ENCODE assay signal across 8 cellular contexts in the genomic region with DNA sequence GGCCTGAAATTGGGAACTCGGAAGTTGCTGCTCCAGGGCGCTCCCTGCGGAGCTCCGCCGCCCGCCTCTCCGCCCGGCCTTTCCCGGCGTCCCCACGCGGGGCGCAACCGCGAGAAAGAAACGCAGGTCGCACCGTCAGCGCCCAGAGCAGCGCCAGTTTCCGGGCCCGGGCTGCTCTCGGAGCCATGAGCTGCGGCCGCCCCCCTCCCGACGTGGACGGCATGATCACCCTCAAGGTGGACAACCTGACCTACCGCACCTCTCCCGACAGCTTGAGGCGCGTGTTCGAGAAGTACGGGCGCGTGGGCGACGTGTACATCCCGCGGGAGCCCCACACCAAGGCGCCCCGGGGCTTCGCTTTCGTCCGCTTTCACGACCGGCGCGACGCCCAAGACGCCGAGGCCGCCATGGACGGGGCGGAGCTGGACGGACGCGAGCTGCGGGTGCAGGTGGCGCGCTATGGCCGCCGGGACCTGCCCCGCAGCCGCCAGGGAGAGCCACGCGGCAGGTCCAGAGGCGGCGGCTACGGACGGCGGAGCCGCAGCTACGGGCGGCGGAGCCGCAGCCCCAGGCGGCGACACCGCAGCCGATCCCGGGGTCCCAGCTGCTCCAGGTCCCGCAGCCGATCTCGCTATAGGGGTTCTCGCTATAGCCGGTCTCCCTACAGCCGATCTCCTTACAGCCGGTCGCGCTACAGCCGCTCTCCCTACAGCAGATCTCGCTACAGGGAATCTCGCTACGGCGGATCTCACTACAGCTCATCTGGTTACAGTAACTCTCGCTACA. TPM values are rescaled to one million over a fixed set of nuclear protein-coding genes. Genes with fewer than 3 reads are reported as not detected.
DNase-seq lines count a peak whose midpoint lies in the region; ATAC-seq and TF ChIP-seq lines count a peak whose summit lies in the region.

No MANE protein-coding gene starts in this region.

- peaks cover 10% of the 10 kb centered on the region for H3K4me1 ChIP-seq in GM23338 (ENCODE audit: insufficient read depth)
- no peaks in the 10 kb centered on the region for H3K4me1 ChIP-seq in parathyroid adenoma

- H3K36me3 ChIP-seq in GM23338 (ENCODE audit: insufficient read depth) (no peaks in the 10 kb centered on the region), SK-N-MC (ENCODE audit: insufficient read depth, low read length) (no peaks in the 10 kb centered on the region), parathyroid adenoma (ENCODE audit: control insufficient read depth, insufficient read depth, low read length) (no peaks in the 10 kb centered on the region)

- DNase-seq in GM04503 (ENCODE audit: low read depth) = peak; percentile 25
- peak; percentile 86 for DNase-seq in GM23338 (ENCODE audit: low spot score)
- peak; percentile 71 for DNase-seq in LHCN-M2 (ENCODE audit: low read depth)
- no peak for DNase-seq in SK-N-MC (ENCODE audit: low read depth, low spot score)
- peak; percentile 92 for DNase-seq in Right ventricle myocardium superior
- peak; percentile 87 for DNase-seq in type B pancreatic cell (ENCODE audit: extremely low spot score, unreplicated experiment)

- ATAC-seq in GM23338 = peak; percentile 83
- peak; percentile 92 for ATAC-seq in Right ventricle myocardium superior (ENCODE audit: poor library complexity)

- peaks cover 8% of the 10 kb centered on the region; the same call in 1 of the 2 replicates for H3K79me2 ChIP-seq in GM23338 (replicated peaks; ENCODE audit: insufficient read depth)
- no peaks in the 10 kb centered on the region for H3K79me2 ChIP-seq in parathyroid adenoma

- H2AFZ ChIP-seq in GM23338 (peak overlapping the region; percentile 76; the same call in 1 of the 2 replicates), parathyroid adenoma (peak overlapping the region; percentile 93)

- H3K9me2 ChIP-seq in GM23338 (ENCODE audit: insufficient read depth) = no peaks in the 10 kb centered on the region

- H3K27ac ChIP-seq in GM23338 (ENCODE audit: low read depth) (no peak overlapping the region), SK-N-MC (peak overlapping the region; percentile 60; the same call in 1 of the 2 replicates), parathyroid adenoma (peak overlapping the region; percentile 97)

- no peaks in the 10 kb centered on the region for H4K20me1 ChIP-seq in GM23338 (replicated peaks; ENCODE audit: insufficient read depth)

- H3K4me3 Mint-ChIP-seq in GM23338 (peak overlapping the region; percentile 94), type B pancreatic cell (peak overlapping the region; percentile 99)
- H3K4me3 Mint-ChIP-seq in activated naive CD8-positive, alpha-beta T cell = peak overlapping the region; percentile 98

- H3K9me3 ChIP-seq in SK-N-MC (ENCODE audit: low read depth, low read length) = no peaks in the 10 kb centered on the region
- H3K9me3 ChIP-seq in parathyroid adenoma (ENCODE audit: control insufficient read depth, low read length) = no peaks in the 10 kb centered on the region

- peak overlapping the region; percentile 93 for H3K27ac Mint-ChIP-seq in GM23338
- peak overlapping the region; percentile 98 for H3K27ac Mint-ChIP-seq in activated naive CD8-positive, alpha-beta T cell
- peak overlapping the region; percentile 99 for H3K27ac Mint-ChIP-seq in type B pancreatic cell

- H3K27me3 Mint-ChIP-seq in GM23338 (ENCODE audit: insufficient read depth, low read depth, poor library complexity) = peaks cover 13% of the 10 kb centered on the region
- H3K27me3 Mint-ChIP-seq in activated naive CD8-positive, alpha-beta T cell = no peaks in the 10 kb centered on the region
- H3K27me3 Mint-ChIP-seq in type B pancreatic cell = no peaks in the 10 kb centered on the region

- intact Hi-C loops in Right ventricle myocardium superior (cut with DNase I) = loop anchor here (10.0 kb wide), 1 partner anchor 698 kb away; no protein-coding TSS in a partner anchor

- peak in 1 of 2 experiments; percentile 14; a peak in 1 of 4 replicates for TF ChIP-seq CTCF in GM23338 (conservative IDR thresholded peaks at IDR 0.05; ENCODE audit: low read depth in 2 of 2)
- peak; percentile 42 for TF ChIP-seq CTCF in parathyroid adenoma (IDR thresholded peaks at IDR 0.05)
- peak; percentile 72 for TF ChIP-seq CTCF in type B pancreatic cell (conservative IDR thresholded peaks at IDR 0.05)

- peak overlapping the region; percentile 87 for H3K4me2 ChIP-seq in GM23338
- H3K4me2 ChIP-seq in parathyroid adenoma (ENCODE audit: low read length) = peak overlapping the region; percentile 83

- H3K4me1 Mint-ChIP-seq in GM23338 = peaks cover 11% of the 10 kb centered on the region
- peaks cover 27% of the 10 kb centered on the region for H3K4me1 Mint-ChIP-seq in activated naive CD8-positive, alpha-beta T cell (ENCODE audit: low read depth)
- peaks cover 15% of the 10 kb centered on the region for H3K4me1 Mint-ChIP-seq in type B pancreatic cell (ENCODE audit: unreplicated experiment)

- peaks cover 6% of the 10 kb centered on the region for H3F3A ChIP-seq in GM23338 (replicated peaks; ENCODE audit: low read depth)

- H3K4me3 ChIP-seq in GM23338 (peak overlapping the region; percentile 86), SK-N-MC (peak overlapping the region; percentile 89), parathyroid adenoma (ENCODE audit: low read depth, low read length) (peak overlapping the region; percentile 90)

- peaks cover 9% of the 10 kb centered on the region; the same call in 1 of the 3 replicates for H3K36me3 Mint-ChIP-seq in GM23338 (ENCODE audit: low read depth)
- H3K36me3 Mint-ChIP-seq in activated naive CD8-positive, alpha-beta T cell = peaks cover 2% of the 10 kb centered on the region
- peaks cover 14% of the 10 kb centered on the region for H3K36me3 Mint-ChIP-seq in type B pancreatic cell

- H3K9me3 Mint-ChIP-seq in GM23338 (no peaks in the 10 kb centered on the region; the same call in 2 of the 3 replicates), type B pancreatic cell (no peaks in the 10 kb centered on the region)
- no peaks in the 10 kb centered on the region for H3K9me3 Mint-ChIP-seq in activated naive CD8-positive, alpha-beta T cell (ENCODE audit: low read depth)

- H3K27me3 ChIP-seq in GM23338 (ENCODE audit: insufficient read depth) (no peaks in the 10 kb centered on the region), parathyroid adenoma (ENCODE audit: control insufficient read depth, insufficient read depth, low read length) (no peaks in the 10 kb centered on the region)

- peak overlapping the region; percentile 75 for H3K9ac ChIP-seq in SK-N-MC (ENCODE audit: insufficient read length)
- peak overlapping the region; percentile 76 for H3K9ac ChIP-seq in parathyroid adenoma

TF ChIP-seq in GM23338, 12 proteins besides CTCF, POLR2A, EP300 and RAD21 (continues in another document):
- TF ChIP-seq ZNF114 (CRISPR knock-in tag; IDR thresholded peaks at IDR 0.05) (no peak), CREB1 (CRISPR knock-in tag; IDR thresholded peaks at IDR 0.05; ENCODE audit: low read depth) (peak; percentile 41; the same call in 1 of the 2 replicates), STAT1 (IDR thresholded peaks at IDR 0.05; ENCODE audit: unreplicated experiment) (no peak)

RNA-seq across cellular contexts. Expression of gene SRSF8, which starts 0.5 kb away (rescaled TPM):
- 11.0 and 12.6 TPM in 2 replicates for total RNA-seq in GM23338 (2014; rRNA removed; shearing (Covaris generic))
- polyA plus RNA-seq in GM23338 (2016; fragmentation: Nextera tagmentation; extraction: Ambion mirVana) = 18.2 and 19.9 TPM in 2 replicates
- total RNA-seq in LHCN-M2 (2014; rRNA removed) = 16.2 and 17.0 TPM in 2 replicates
- 11.3 TPM for polyA plus RNA-seq in LHCN-M2 (2012)
- 18.2 TPM for total RNA-seq in Right ventricle myocardium superior
- total RNA-seq in type B pancreatic cell (ENCODE audit: low replicate concordance) = 43.7 and 68.9 TPM in 2 replicates

RNA-seq across cellular contexts. Expression of gene KDM4F, which starts 18.0 kb away (rescaled TPM):
- not detected in 2 replicates for total RNA-seq in GM23338 (2014; rRNA removed; shearing (Covaris generic))
- polyA plus RNA-seq in GM23338 (2016; fragmentation: Nextera tagmentation; extraction: Ambion mirVana) = not detected in 2 replicates
- not detected in 2 replicates for total RNA-seq in LHCN-M2 (2014; rRNA removed)
- polyA plus RNA-seq in LHCN-M2 (2012) = not detected
- not detected for total RNA-seq in Right ventricle myocardium superior
- not detected in 2 replicates for total RNA-seq in type B pancreatic cell (ENCODE audit: low replicate concordance)

RNA-seq across cellular contexts. Expression of gene ENDOD1, which starts 22.4 kb away (rescaled TPM):
- total RNA-seq in GM23338 (2014; rRNA removed; shearing (Covaris generic)) = 4.0 and 4.4 TPM in 2 replicates
- 0.76 and 1.1 TPM in 2 replicates for polyA plus RNA-seq in GM23338 (2016; fragmentation: Nextera tagmentation; extraction: Ambion mirVana)
- total RNA-seq in LHCN-M2 (2014; rRNA removed) (26.8 and 30.0 TPM in 2 replicates), Right ventricle myocardium superior (10.4 TPM), type B pancreatic cell (ENCODE audit: low replicate concordance) (12.0 and 23.6 TPM in 2 replicates)
- 12.0 TPM for polyA plus RNA-seq in LHCN-M2 (2012)

RNA-seq across cellular contexts. Expression of gene KDM4E, which starts 42.2 kb away (rescaled TPM):
- total RNA-seq in GM23338 (2014; rRNA removed; shearing (Covaris generic)) = not detected in 2 replicates
- not detected in 2 replicates for polyA plus RNA-seq in GM23338 (2016; fragmentation: Nextera tagmentation; extraction: Ambion mirVana)
- total RNA-seq in LHCN-M2 (2014; rRNA removed) (not detected in 2 replicates), Right ventricle myocardium superior (not detected), type B pancreatic cell (ENCODE audit: low replicate concordance) (not detected in 2 replicates)
- polyA plus RNA-seq in LHCN-M2 (2012) = not detected
